Comparison of ENCODE assay signal across 12 cellular contexts in the genomic region with DNA sequence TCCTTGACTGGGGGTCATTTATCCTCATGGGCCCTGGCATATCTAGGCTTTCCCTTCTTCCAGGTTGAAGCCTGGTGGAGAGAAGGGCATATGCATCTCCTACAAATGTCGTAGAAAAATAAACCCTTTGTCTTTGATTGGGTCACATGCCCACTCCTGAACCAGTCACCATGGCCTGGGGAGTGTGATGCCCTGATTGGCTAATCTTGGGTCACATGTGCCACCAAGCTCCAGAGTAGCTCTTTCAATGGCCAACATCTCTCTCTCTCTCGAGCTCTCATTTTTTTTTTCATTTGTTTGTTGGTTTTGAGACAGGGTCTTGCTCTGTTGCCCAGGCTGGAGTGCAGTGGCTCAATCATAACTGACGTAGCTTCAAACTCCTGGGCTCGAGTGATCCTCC.
"Had no signal": no experiment of that assay in that cellular context is flagged by ENCODE, and none has a peak within 500 bp of the region (broad histone marks: within the 10 kb centered on the region; RNA-seq: fewer than 3 reads in every experiment).

No MANE protein-coding gene starts in this region.

- H3K36me3 ChIP-seq: ascending aorta, heart right ventricle, ovary, suprapubic skin, transverse colon, uterus had no signal

- ATAC-seq: psoas muscle had no signal

- H3K4me1 ChIP-seq: psoas muscle, suprapubic skin, uterus had no signal

- H3K9me3 ChIP-seq: ascending aorta, heart right ventricle, ovary, psoas muscle, suprapubic skin, transverse colon, uterus had no signal

- H3K27me3 ChIP-seq: ascending aorta, heart right ventricle, ovary, suprapubic skin, transverse colon, uterus had no signal

- DNase-seq: activated gamma-delta T cell, cortex of kidney, heart right ventricle, ovary, psoas muscle, right cardiac atrium, T1000, uterus had no signal

- H3K4me3 ChIP-seq: ascending aorta, heart right ventricle, ovary, psoas muscle, skin epidermis, suprapubic skin, transverse colon, uterus had no signal

- H3K27ac ChIP-seq: ascending aorta, heart right ventricle, ovary, psoas muscle, skin epidermis, suprapubic skin, transverse colon, uterus had no signal
